ENCODE assay signal across 16 cellular contexts in the genomic region with DNA sequence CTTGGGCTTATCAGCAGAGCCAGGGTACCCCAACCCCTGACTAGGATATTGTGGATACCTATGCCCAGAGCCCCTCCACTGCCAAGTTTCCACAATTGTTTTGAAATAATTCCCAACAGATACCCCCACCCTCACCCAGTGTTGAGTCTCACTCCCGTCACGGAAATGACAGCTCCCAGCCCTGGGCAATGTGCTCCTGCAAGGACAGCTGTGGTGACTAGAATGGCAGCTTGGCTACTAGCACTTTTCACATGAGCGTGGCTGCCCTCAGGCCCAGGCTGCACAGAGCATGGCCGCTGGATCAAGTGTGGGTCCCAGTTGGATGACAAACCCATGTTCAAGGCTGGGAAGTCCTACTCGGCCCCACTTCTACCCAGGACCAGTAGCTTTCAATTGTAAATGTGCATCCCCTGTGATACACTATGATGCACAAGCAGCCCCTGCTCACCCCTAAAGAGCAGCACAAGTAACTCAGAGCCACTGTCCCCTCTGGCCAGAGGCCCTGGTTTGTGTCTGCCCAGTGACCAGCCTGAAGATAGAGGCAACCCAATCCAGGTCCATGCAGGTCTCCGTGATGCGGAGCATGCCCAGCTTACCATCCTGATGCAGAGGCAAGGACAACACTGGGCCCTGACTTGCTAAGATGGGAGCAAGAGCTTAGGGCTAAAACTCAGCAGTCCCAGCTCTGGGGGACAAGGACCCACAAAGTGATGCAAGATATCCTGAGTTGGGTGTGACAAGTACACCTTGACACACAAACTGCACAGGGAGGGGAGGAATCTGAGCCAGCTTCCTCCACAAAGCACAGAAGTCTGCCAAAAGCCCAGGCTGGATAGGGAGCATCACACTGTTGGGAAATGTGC. TPM values are rescaled to one million over a fixed set of nuclear protein-coding genes. Genes with fewer than 3 reads are reported as not detected.
DNase-seq lines count a peak whose midpoint lies in the region; ATAC-seq and TF ChIP-seq lines count a peak whose summit lies in the region.
"Had no signal": no experiment of that assay in that cellular context is flagged by ENCODE, and none has a peak within 500 bp of the region (broad histone marks: within the 10 kb centered on the region; RNA-seq: fewer than 3 reads in every experiment).

No MANE protein-coding gene starts in this region.

- intact Hi-C loops in cardiac septum (cut with DNase I), result no loop called here
- intact Hi-C loops in left ventricle myocardium inferior (cut with micrococcal nuclease), result no loop called here
- intact Hi-C loops in body of pancreas (cut with DNase I), result no loop called here
- intact Hi-C loops in aorta (cut with DNase I), result no loop called here

- no peak overlapping the region for H3K27ac ChIP-seq in left ventricle myocardium inferior (replicated peaks)
- H3K27ac ChIP-seq in body of pancreas, result no peak overlapping the region
- no peak overlapping the region for H3K27ac ChIP-seq in aorta (ENCODE audit: low read depth in 1 of 2, low read length in 2 of 2)
- H3K27ac ChIP-seq: KMS-11 had no signal

- peaks cover 3 to 6% (median 4%) of the 10 kb centered on the region in 3 donors for H3K4me1 Mint-ChIP-seq in T-cell

- no peaks in the 10 kb centered on the region for H3K27me3 Mint-ChIP-seq in T-cell

- WGBS in body of pancreas, 2 donors, result 82 to 92% methylated on average over 4 to 7 of the region's 7 CpGs
- WGBS in aorta, 2 donors, result 81 to 89% methylated on average over 7 of the region's 7 CpGs

- POLR2A ChIA-PET in T-cell (lab: Charles Lee), result no interaction called here

- TF ChIP-seq CTCF in left ventricle myocardium inferior (IDR thresholded peaks at IDR 0.05; ENCODE audit: borderline replicate concordance) (no peak), body of pancreas (IDR thresholded peaks at IDR 0.05) (no peak)

- no peaks in the 10 kb centered on the region for H3K27me3 ChIP-seq in left ventricle myocardium inferior (ENCODE audit: low read depth)
- no peaks in the 10 kb centered on the region for H3K27me3 ChIP-seq in body of pancreas
- no peaks in the 10 kb centered on the region for H3K27me3 ChIP-seq in aorta (ENCODE audit: control insufficient read depth in 1 of 2, insufficient read depth in 2 of 2, low read length in 1 of 2)

- H3K27ac Mint-ChIP-seq in T-cell, result no peak overlapping the region

- H3K4me3 ChIP-seq in left ventricle myocardium inferior (no peak overlapping the region), body of pancreas (no peak overlapping the region), aorta (ENCODE audit: low read length in 2 of 2) (no peak overlapping the region)

- H3K9me3 ChIP-seq in left ventricle myocardium inferior (replicated peaks) (no peaks in the 10 kb centered on the region), body of pancreas (no peaks in the 10 kb centered on the region), aorta (ENCODE audit: control insufficient read depth, low read length) (no peaks in the 10 kb centered on the region)

- H3K36me3 ChIP-seq in left ventricle myocardium inferior (peaks cover 8% of the 10 kb centered on the region), body of pancreas (replicated peaks in 1 of 2; ENCODE audit: insufficient read depth in 1 of 2, low read depth in 2 of 2) (no peaks in the 10 kb centered on the region), aorta (ENCODE audit: control insufficient read depth in 1 of 2, insufficient read depth in 2 of 2, low read length in 1 of 2) (no peaks in the 10 kb centered on the region)

- H3K36me3 Mint-ChIP-seq in T-cell, result peaks cover 6% of the 10 kb centered on the region

- no peak for TF ChIP-seq POLR2A in body of pancreas (IDR thresholded peaks at IDR 0.05)

- ATAC-seq in body of pancreas (no peak), aorta (ENCODE audit: low FRiP score) (no peak), left lobe of liver (no peak), T-cell (replicated peaks in 1 of 4) (no peak)

- peaks cover 51% of the 10 kb centered on the region for H3K4me1 ChIP-seq in left ventricle myocardium inferior
- H3K4me1 ChIP-seq in body of pancreas, result peaks cover 53% of the 10 kb centered on the region
- H3K4me1 ChIP-seq in aorta (ENCODE audit: control insufficient read depth in 1 of 2, insufficient read depth in 2 of 2, low read length in 2 of 2), result no peaks in the 10 kb centered on the region

- H3K9me3 Mint-ChIP-seq in T-cell, result no peaks in the 10 kb centered on the region

- CTCF ChIA-PET in T-cell (lab: Charles Lee), result no interaction called here

- H3K4me3 Mint-ChIP-seq in T-cell, result no peak overlapping the region

- DNase-seq in cardiac septum (ENCODE audit: low spot score), result peak; percentile 44
- DNase-seq in left ventricle myocardium inferior, result no peak
- DNase-seq in body of pancreas, result peak in 3 of 4 donors; percentile 1 to 8 (median 4)
- DNase-seq in myocyte (ENCODE audit: low read depth), result peak; percentile 72
- DNase-seq in aorta, result peak; percentile 25 to 52
- no peak for DNase-seq in cerebellar nuclear complex (lab: John Stamatoyannopoulos, UW)
- no peak for DNase-seq in left lobe of liver (ENCODE audit: low spot score)
- no peak for DNase-seq in T-cell
- DNase-seq: C1 segment of cervical spinal cord, DND-41, GDM1, NCI-H1048, NCI-H1436 treated with DMSO at 0.1 percent for 48 hours, NCI-H2081, NCI-H748 treated with DMSO at 0.1 percent for 48 hours had no signal

RNA-seq across cellular contexts. Expression of a gene that starts 13.2 kb away (rescaled TPM):
- total RNA-seq in cardiac septum (0.57 TPM), left ventricle myocardium inferior (0.33 TPM), body of pancreas (1 to 10 TPM; 3.6 to 9.2 TPM), myocyte (2.5 TPM in 2 replicates), aorta (1 to 10 TPM; 2.3 to 5.4 TPM), left lobe of liver (1.2 TPM), T-cell (under 1 TPM; 0.30 to 0.42 (median 0.35) TPM)
- polyA plus RNA-seq in myocyte (2012), result 0.47 TPM
- under 1 TPM; 0.08 to 0.13 TPM for polyA plus RNA-seq in aorta

Comparison
In these comparisons a context has a peak if more than half of its experiments do, and no peak if none do; other contexts are left out.
1. DNase-seq: peak in cardiac septum (single experiment), body of pancreas (3 of 4), myocyte (single experiment) and aorta (2 of 2); none in left ventricle myocardium inferior (single experiment), cerebellar nuclear complex (0 of 2), left lobe of liver (single experiment) and T-cell (0 of 34).